In the genomic region with DNA sequence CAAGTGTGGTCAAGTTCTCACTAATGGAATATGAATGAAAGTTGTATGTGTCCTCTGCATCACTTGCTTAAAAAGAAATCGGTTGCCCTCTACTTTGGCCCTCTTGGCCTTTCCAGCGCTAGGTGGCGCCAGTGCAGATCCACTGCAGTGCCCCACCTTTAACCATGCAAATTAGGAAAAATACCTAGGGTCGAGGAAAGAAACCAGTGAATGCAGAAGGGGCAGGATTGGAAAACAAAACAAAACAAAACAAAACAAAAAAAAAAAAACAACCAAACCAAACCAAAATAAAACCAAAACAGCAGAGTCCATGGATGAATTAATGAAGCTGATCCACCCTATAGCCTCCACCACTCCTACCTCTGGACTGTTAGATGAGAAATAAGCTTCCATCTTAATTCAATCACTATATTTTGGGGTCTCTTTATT, we compare ENCODE assay signal across 8 cellular contexts.
DNase-seq lines count a peak whose midpoint lies in the region; ATAC-seq and TF ChIP-seq lines count a peak whose summit lies in the region.

No MANE protein-coding gene starts in this region.

- H3K4me3 ChIP-seq in GM06990 (replicated peaks; ENCODE audit: low read depth, low read length) = no peak overlapping the region
- no peak overlapping the region for H3K4me3 ChIP-seq in brain microvascular endothelial cell (ENCODE audit: low read depth, low read length)

- no peak overlapping the region for H3K27ac ChIP-seq in brain microvascular endothelial cell
- H3K27ac ChIP-seq in layer of hippocampus (ENCODE audit: low read depth, low read length) = peak overlapping the region; percentile 25

- peak; percentile 39 for DNase-seq in GM06990 (ENCODE audit: extremely low read depth, insufficient read length)
- peak; percentile 65 for DNase-seq in NCI-H1694 (lab: John Stamatoyannopoulos, UW)
- DNase-seq in UCSD-AML1 (lab: John Stamatoyannopoulos, UW; ENCODE audit: unreplicated experiment) = peak; percentile 69
- DNase-seq in brain microvascular endothelial cell = peak; percentile 67
- peak; percentile 86 for DNase-seq in stimulated activated CD4-positive, alpha-beta T cell treated with anti-CD3 and anti-CD28 coated beads, Interleukin-4, amount 100 ng/mL, for 24 hours

- TF ChIP-seq CTCF in GM06990 (IDR thresholded peaks at IDR 0.05; ENCODE audit: insufficient read depth, low read length, poor library complexity, severe bottlenecking) (peak; percentile 85), brain microvascular endothelial cell (IDR thresholded peaks at IDR 0.05; ENCODE audit: low read depth, low read length, missing control alignments) (peak; percentile 94)

- H3K27me3 ChIP-seq in GM06990 (replicated peaks; ENCODE audit: control insufficient read depth, insufficient read depth, low read length) (no peaks in the 10 kb centered on the region), brain microvascular endothelial cell (replicated peaks) (no peaks in the 10 kb centered on the region), layer of hippocampus (ENCODE audit: control insufficient read depth, insufficient read depth, low read length) (no peaks in the 10 kb centered on the region)

- H3K36me3 ChIP-seq in GM06990 (ENCODE audit: control insufficient read depth, insufficient read depth, low read length) (no peaks in the 10 kb centered on the region), brain microvascular endothelial cell (replicated peaks) (no peaks in the 10 kb centered on the region)

- TF ChIP-seq POLR2A in GM18505 (IDR thresholded peaks at IDR 0.05; ENCODE audit: borderline replicate concordance, extremely low read depth, insufficient read depth, insufficient read length) = no peak

- in situ Hi-C loops in brain microvascular endothelial cell (cut with HindIII; ENCODE audit: low pct_ligation_motif_present, low sequenced_read_pairs) = loop anchor here (10.0 to 25.0 kb wide), 2 partner anchors 122 to 239 kb away; no protein-coding TSS in a partner anchor

- ATAC-seq in GM18505 (IDR thresholded peaks at IDR 0.05; ENCODE audit: unreplicated experiment) = no peak
- no peak for ATAC-seq in GM21528 (IDR thresholded peaks at IDR 0.05; ENCODE audit: low FRiP score, unreplicated experiment)
